Comparison of ENCODE assay signal across 8 cellular contexts in genomic region chr3:115814778-115815380, GRCh38.
DNase-seq lines count a peak whose midpoint lies in the region; ATAC-seq and TF ChIP-seq lines count a peak whose summit lies in the region.

No MANE protein-coding gene starts in this region.

- intact Hi-C loops in left colon (cut with DNase I, micrococcal nuclease), result loop anchor here in 1 of 2 donors (5.0 kb wide), 1 partner anchor 593 kb away; no protein-coding TSS in a partner anchor

- no peak overlapping the region for H3K4ac ChIP-seq in H9 (ENCODE audit: low read depth, low read length)

- no peak overlapping the region for H3K9ac ChIP-seq in H9 (ENCODE audit: extremely low read depth, insufficient read length, low read length)

- H2BK20ac ChIP-seq in H9 (ENCODE audit: low read depth, low read length, poor library complexity, severe bottlenecking), result no peak overlapping the region

- H3K23ac ChIP-seq in H9 (ENCODE audit: insufficient read length, low read depth, low read length), result no peak overlapping the region

- H3K4me1 ChIP-seq in H9 (ENCODE audit: insufficient read depth, low read length), result no peaks in the 10 kb centered on the region

- no peak overlapping the region for H3K14ac ChIP-seq in H9 (ENCODE audit: insufficient read depth, low read length)

- H3K9me3 Mint-ChIP-seq in H9, result no peaks in the 10 kb centered on the region

- WGBS in H9 (ENCODE audit: extremely low coverage, insufficient read length, low lambda C conversion rate), result no CpG with 5 or more reads among the region's 8 CpGs

- H3K23me2 ChIP-seq in H9 (ENCODE audit: insufficient read length, low read depth, low read length, poor library complexity, severe bottlenecking), result no peaks in the 10 kb centered on the region

- H4K8ac ChIP-seq in H9 (replicated peaks; ENCODE audit: insufficient read length, low read depth, low read length), result no peak overlapping the region

- H2BK12ac ChIP-seq in H9 (ENCODE audit: insufficient read length, low read depth, low read length), result no peak overlapping the region

- no peak overlapping the region for H2BK120ac ChIP-seq in H9 (ENCODE audit: low read depth, low read length, poor library complexity, severe bottlenecking)

- DNase-seq in DMS79 treated with DMSO at 0.1 percent for 48 hours (lab: John Stamatoyannopoulos, UW), result peak; percentile 65
- DNase-seq in H9, result peak; percentile 83
- DNase-seq in NCI-H2196 (lab: John Stamatoyannopoulos, UW; ENCODE audit: unreplicated experiment), result peak; percentile 88
- DNase-seq in activated CD4-positive, CD25-positive, alpha-beta regulatory T cell treated with anti-CD3 and anti-CD28 coated beads, Interleukin-2, amount 50 U/mL, for 72 hours, result peak; percentile 64
- peak; percentile 68 for DNase-seq in cerebellum (ENCODE audit: low spot score)
- peak; percentile 31 to 74 for DNase-seq in left colon
- DNase-seq in stimulated activated CD4-positive, alpha-beta T cell treated with anti-CD3 and anti-CD28 coated beads, Interleukin-4, amount 100 ng/mL, for 24 hours, result peak; percentile 76

- 0 out of 7 replicates have a peak overlapping the region, but pooled peaks of 1 of the 3 experiments have one; percentile 23 for H3K27ac Mint-ChIP-seq in H9

- no peak overlapping the region for H4K91ac ChIP-seq in H9 (ENCODE audit: insufficient read length, low read depth, low read length)

- no peak overlapping the region for H3K27ac ChIP-seq in H9 (ENCODE audit: insufficient read length, low read depth, low read length)

- H3K27me3 Mint-ChIP-seq in H9 (ENCODE audit: low read depth), result no peaks in the 10 kb centered on the region

- no peaks in the 10 kb centered on the region for H3K79me1 ChIP-seq in H9 (ENCODE audit: insufficient read depth, low read depth, low read length, poor library complexity, severe bottlenecking)

- no peak overlapping the region for H2BK5ac ChIP-seq in H9 (ENCODE audit: insufficient read length, low read length)

- no peak overlapping the region for H2AFZ ChIP-seq in H9 (ENCODE audit: low read length)

- H3K27me3 ChIP-seq in H9 (ENCODE audit: insufficient read depth, low read length), result no peaks in the 10 kb centered on the region

- no peak overlapping the region for H3K56ac ChIP-seq in H9 (ENCODE audit: insufficient read length, low read depth, low read length)

- H2AK5ac ChIP-seq in H9 (ENCODE audit: insufficient read length, low read length), result no peak overlapping the region

- H2BK15ac ChIP-seq in H9 (ENCODE audit: low read depth, low read length), result no peak overlapping the region

- no peak overlapping the region for H3K4me2 ChIP-seq in H9 (ENCODE audit: insufficient read depth, insufficient read length, low read length)

- no peak overlapping the region for H4K5ac ChIP-seq in H9 (ENCODE audit: insufficient read length, low read depth, low read length)

- ATAC-seq in left colon, result peak; percentile 72
- ATAC-seq in GM18520 (IDR thresholded peaks at IDR 0.05; ENCODE audit: unreplicated experiment), result no peak

- H3K79me2 ChIP-seq in H9 (ENCODE audit: insufficient read depth, low read length), result no peaks in the 10 kb centered on the region

- H3K36me3 Mint-ChIP-seq in H9 (ENCODE audit: insufficient read depth in 1 of 3, low read depth in 3 of 3), result no peaks in the 10 kb centered on the region

- no peaks in the 10 kb centered on the region for H4K20me1 ChIP-seq in H9 (ENCODE audit: control insufficient read depth, insufficient read depth, insufficient read length)

- H3K4me1 Mint-ChIP-seq in H9, result peaks cover 8 to 9% of the 10 kb centered on the region in 2 experiments

- no peak overlapping the region for H3T11ph ChIP-seq in H9 (ENCODE audit: low read length)

- H3K9me3 ChIP-seq in H9 (ENCODE audit: control insufficient read depth, low read depth, low read length), result no peaks in the 10 kb centered on the region

- no peak overlapping the region for H3K18ac ChIP-seq in H9 (ENCODE audit: insufficient read length, low read depth, low read length)

- H3K4me3 Mint-ChIP-seq in H9, result no peak overlapping the region

- peak; percentile 94 for TF ChIP-seq CTCF in H9 (conservative IDR thresholded peaks at IDR 0.05)
